ENCODE assay signal across 9 cellular contexts in the genomic region with DNA sequence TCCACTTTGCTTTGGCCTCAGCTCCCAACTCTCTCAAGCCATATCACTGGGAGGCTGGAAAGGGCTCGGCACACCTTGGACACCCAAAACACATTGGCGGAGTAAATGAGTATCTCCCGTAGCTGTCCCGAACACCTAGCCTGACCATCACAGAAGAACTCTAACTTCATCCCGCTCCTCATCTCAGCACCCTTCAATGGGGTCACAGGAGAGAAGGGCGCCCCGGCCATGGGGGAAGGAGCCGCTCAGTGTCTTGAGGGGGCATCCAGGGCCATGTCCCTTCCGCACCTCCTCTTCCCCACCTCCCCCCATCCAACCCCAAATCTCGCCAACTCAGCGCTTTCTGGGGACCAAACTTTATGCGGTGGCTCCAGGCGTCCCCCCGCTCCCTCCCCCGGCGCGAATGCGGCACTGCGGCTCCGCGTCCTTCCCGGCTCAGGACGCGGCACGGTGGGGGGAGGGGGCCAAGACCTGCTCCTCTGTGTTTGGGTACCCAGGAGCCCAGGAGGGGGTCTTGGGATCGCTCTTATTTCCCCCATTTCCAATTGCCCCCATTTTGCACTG. TPM values are rescaled to one million over a fixed set of nuclear protein-coding genes. Genes with fewer than 3 reads are reported as not detected.
A peak's percentile ranks its signal among the peaks of the same experiment; 100 is the strongest.
DNase-seq lines count a peak whose midpoint lies in the region; ATAC-seq and TF ChIP-seq lines count a peak whose summit lies in the region.
"Had no signal": no experiment of that assay in that cellular context is flagged by ENCODE, and none has a peak within 500 bp of the region (broad histone marks: within the 10 kb centered on the region; RNA-seq: fewer than 3 reads in every experiment).

No MANE protein-coding gene starts in this region.

- peak overlapping the region; percentile 81 to 85 for H3K4me3 Mint-ChIP-seq in stimulated activated naive B cell treated with anti-CD40 and anti-IgM and Interleukin-4, amounts not matched to agents 10 μg/mL and 1 μg/mL and 100 μg/mL, for 72 hours

- H3K27ac Mint-ChIP-seq in stimulated activated naive B cell treated with anti-CD40 and anti-IgM and Interleukin-4, amounts not matched to agents 10 μg/mL and 1 μg/mL and 100 μg/mL, for 72 hours = peak overlapping the region; percentile 3

- peaks cover 9 to 13% of the 10 kb centered on the region in 2 donors for H3K27me3 Mint-ChIP-seq in stimulated activated naive B cell treated with anti-CD40 and anti-IgM and Interleukin-4, amounts not matched to agents 10 μg/mL and 1 μg/mL and 100 μg/mL, for 72 hours

- H3K4me1 ChIP-seq in cardiac muscle cell (ENCODE audit: low read depth) (peaks cover 25% of the 10 kb centered on the region), Panc1 (ENCODE audit: control insufficient read depth, insufficient read depth, low read length) (peaks cover 3% of the 10 kb centered on the region), iPS DF 6.9 (ENCODE audit: control insufficient read depth, insufficient read depth, low read length) (no peaks in the 10 kb centered on the region)

- TF ChIP-seq CTCF in cardiac muscle cell (IDR thresholded peaks at IDR 0.05; ENCODE audit: low read depth, low read length) = no peak
- no peak for TF ChIP-seq CTCF in Panc1 (IDR thresholded peaks at IDR 0.05)

- no peaks in the 10 kb centered on the region for H3K9me3 Mint-ChIP-seq in stimulated activated naive B cell treated with anti-CD40 and anti-IgM and Interleukin-4, amounts not matched to agents 10 μg/mL and 1 μg/mL and 100 μg/mL, for 72 hours

- H3K36me3 Mint-ChIP-seq in stimulated activated naive B cell treated with anti-CD40 and anti-IgM and Interleukin-4, amounts not matched to agents 10 μg/mL and 1 μg/mL and 100 μg/mL, for 72 hours = peaks cover 40 to 59% of the 10 kb centered on the region in 2 donors

- no peak overlapping the region for H3K27ac ChIP-seq in cardiac muscle cell
- H3K27ac ChIP-seq in Panc1 (ENCODE audit: low read length) = no peak overlapping the region
- H3K27ac ChIP-seq in iPS DF 6.9 (ENCODE audit: low read length) = no peak overlapping the region

- POLR2A ChIA-PET in Panc1 (lab: Charles Lee) = no interaction called here

- no peak for ATAC-seq in left ventricle myocardium superior
- no peak for ATAC-seq in Panc1
- no peak for ATAC-seq in stimulated activated naive B cell treated with anti-CD40 and anti-IgM and Interleukin-4, amounts not matched to agents 10 μg/mL and 1 μg/mL and 100 μg/mL, for 72 hours (replicated peaks)
- ATAC-seq in left colon = no peak

- CTCF ChIA-PET in Panc1 (lab: Charles Lee) = interaction anchor here (0.5 kb wide), 1 partner anchor 1519 kb away, joined by 4 read pairs; no protein-coding TSS in a partner anchor

- no peaks in the 10 kb centered on the region for H3K27me3 ChIP-seq in cardiac muscle cell
- no peaks in the 10 kb centered on the region for H3K27me3 ChIP-seq in Panc1 (ENCODE audit: control insufficient read depth, insufficient read depth, low read length)
- H3K27me3 ChIP-seq in iPS DF 6.9 (ENCODE audit: control insufficient read depth, insufficient read depth, low read length) = no peaks in the 10 kb centered on the region

- in situ Hi-C loops in Panc1 (cut with HindIII; ENCODE audit: low pct_unique_long_range_greater_than_20kb, low sequenced_read_pairs) = no loop called here

- H3K36me3 ChIP-seq in cardiac muscle cell = peaks cover 9% of the 10 kb centered on the region
- H3K36me3 ChIP-seq in Panc1 (ENCODE audit: control insufficient read depth, insufficient read depth, low read length) = no peaks in the 10 kb centered on the region
- no peaks in the 10 kb centered on the region; the same call in 1 of the 2 replicates for H3K36me3 ChIP-seq in iPS DF 6.9 (ENCODE audit: control insufficient read depth, insufficient read depth, low read length)

- TSS peak; percentile 62 for BruUV-seq in Panc1 (replicated peaks; lab: Mats Ljungman, UMichigan)

- H3K4me1 Mint-ChIP-seq in stimulated activated naive B cell treated with anti-CD40 and anti-IgM and Interleukin-4, amounts not matched to agents 10 μg/mL and 1 μg/mL and 100 μg/mL, for 72 hours = peaks cover 37 to 55% of the 10 kb centered on the region in 2 donors

- DNase-seq in cardiac muscle cell (ENCODE audit: low read depth in 1 of 2, low spot score in 1 of 2) (no peak), left ventricle myocardium superior (no peak), Panc1 (ENCODE audit: low read depth, low spot score) (no peak), iPS DF 6.9 (ENCODE audit: low read depth, low spot score) (no peak), T1000 (lab: John Stamatoyannopoulos, UW) (no peak), left colon (no peak)
- no peak for DNase-seq in stimulated activated naive B cell treated with anti-CD40 and anti-IgM and Interleukin-4, amounts not matched to agents 10 μg/mL and 1 μg/mL and 100 μg/mL, for 72 hours
- no peak for DNase-seq in activated CD4-positive, CD25-positive, alpha-beta regulatory T cell (lab: John Stamatoyannopoulos, UW)

- intact Hi-C loops in left ventricle myocardium superior (cut with micrococcal nuclease) = no loop called here
- intact Hi-C loops in Panc1 (cut with micrococcal nuclease; ENCODE audit: unreplicated experiment) = no loop called here
- intact Hi-C loops in left colon (cut with DNase I, micrococcal nuclease) = no loop called here

- H3K9me3 ChIP-seq in cardiac muscle cell (ENCODE audit: low read depth) = no peaks in the 10 kb centered on the region
- no peaks in the 10 kb centered on the region for H3K9me3 ChIP-seq in Panc1 (ENCODE audit: control insufficient read depth, insufficient read depth, low read depth, low read length)
- H3K9me3 ChIP-seq in iPS DF 6.9 (ENCODE audit: control insufficient read depth, insufficient read depth, low read length) = peaks cover 2% of the 10 kb centered on the region

- no CpG with 5 or more reads among the region's 26 CpGs for WGBS in iPS DF 6.9 (ENCODE audit: insufficient coverage, insufficient read length)

- H3K4me3 ChIP-seq in cardiac muscle cell = peak overlapping the region; percentile 0
- peak overlapping the region; percentile 5 to 14; a peak in 3 of 4 replicates for H3K4me3 ChIP-seq in Panc1 (ENCODE audit: low read depth in 2 of 2, low read length in 2 of 2)
- peak overlapping the region; percentile 29; the same call in 1 of the 2 replicates for H3K4me3 ChIP-seq in iPS DF 6.9 (ENCODE audit: low read length)

RNA-seq across cellular contexts. Expression of gene KCNC3, which starts 3.0 kb away (rescaled TPM):
- 6.9 and 8.2 TPM in 2 replicates for total RNA-seq in cardiac muscle cell
- polyA plus RNA-seq in cardiac muscle cell = 4.3 and 6.9 TPM in 2 replicates
- 2.5 TPM for total RNA-seq in left ventricle myocardium superior
- total RNA-seq in Panc1 (2021; ENCODE audit: unreplicated experiment) = 10.8 TPM
- 13.8 TPM for polyA plus RNA-seq in Panc1 (2012; ENCODE audit: insufficient read length)
- 1 to 10 TPM in 1 of 2 donors, under 1 TPM in 1; 0.76 to 1.3 TPM for total RNA-seq in left colon
- total RNA-seq: myocyte had no signal

RNA-seq across cellular contexts. Expression of gene NAPSA, which starts 39.3 kb away (rescaled TPM):
- total RNA-seq in cardiac muscle cell = 0.32 and 3.5 TPM in 2 replicates
- 0.53 and 1.8 TPM in 2 replicates for polyA plus RNA-seq in cardiac muscle cell
- 0.32 TPM for total RNA-seq in left ventricle myocardium superior
- 2.5 TPM for total RNA-seq in Panc1 (2021; ENCODE audit: unreplicated experiment)
- 0.99 TPM for polyA plus RNA-seq in Panc1 (2012; ENCODE audit: insufficient read length)
- total RNA-seq in left colon = 1 to 10 TPM in 1 of 2 donors, under 1 TPM in 1; 0.55 to 1.1 TPM

RNA-seq across cellular contexts. Expression of gene NR1H2, which starts 50.1 kb away (rescaled TPM):
- 58.4 and 60.1 TPM in 2 replicates for total RNA-seq in cardiac muscle cell
- polyA plus RNA-seq in cardiac muscle cell = 58.3 and 62.0 TPM in 2 replicates
- total RNA-seq in left ventricle myocardium superior = 76.5 TPM
- 55.8 TPM for total RNA-seq in Panc1 (2021; ENCODE audit: unreplicated experiment)
- 81.9 TPM for polyA plus RNA-seq in Panc1 (2012; ENCODE audit: insufficient read length)
- 10 to 100 TPM; 61.9 to 75.2 TPM for total RNA-seq in left colon

RNA-seq across cellular contexts. Expression of gene POLD1, which starts 58.0 kb away (rescaled TPM):
- 70.7 and 73.8 TPM in 2 replicates for total RNA-seq in cardiac muscle cell
- 62.3 and 74.3 TPM in 2 replicates for polyA plus RNA-seq in cardiac muscle cell
- total RNA-seq in left ventricle myocardium superior = 10.6 TPM
- total RNA-seq in Panc1 (2021; ENCODE audit: unreplicated experiment) = 71.7 TPM
- 54.9 TPM for polyA plus RNA-seq in Panc1 (2012; ENCODE audit: insufficient read length)
- total RNA-seq in left colon = 10 to 100 TPM; 26.0 to 28.2 TPM
